Comparison of ENCODE assay signal across 12 cellular contexts in genomic region chr17:47220531-47220999, GRCh38. TPM values are rescaled to one million over a fixed set of nuclear protein-coding genes. Genes with fewer than 3 reads are reported as not detected.
DNase-seq lines count a peak whose midpoint lies in the region; ATAC-seq and TF ChIP-seq lines count a peak whose summit lies in the region.
"Had no signal": no experiment of that assay in that cellular context is flagged by ENCODE, and none has a peak within 500 bp of the region (broad histone marks: within the 10 kb centered on the region; RNA-seq: fewer than 3 reads in every experiment).

No MANE protein-coding gene starts in this region.

- intact Hi-C loops in ovary (cut with DNase I) (no loop called here), left lung (cut with DNase I) (no loop called here)

- H3F3A ChIP-seq in neural progenitor cell (ENCODE audit: low read depth), result no peaks in the 10 kb centered on the region

- H4K20me1 ChIP-seq in neural progenitor cell (ENCODE audit: low read depth), result no peaks in the 10 kb centered on the region

- peak; percentile 12 for DNase-seq in activated gamma-delta T cell treated with Interleukin-2 at 50 U/mL for 16 hours
- DNase-seq in activated gamma-delta T cell (lab: John Stamatoyannopoulos, UW), result no peak
- DNase-seq in KG1 (lab: John Stamatoyannopoulos, UW), result peak; percentile 31
- DNase-seq in astrocyte of the hippocampus (ENCODE audit: low read depth, low spot score), result peak; percentile 68
- DNase-seq in neural progenitor cell (ENCODE audit: low spot score), result no peak
- no peak for DNase-seq in ovary
- no peak for DNase-seq in left lung
- no peak for DNase-seq in MG63
- DNase-seq: aorta, NCI-H524 treated with DMSO at 0.1 percent for 48 hours, SHP77 treated with DMSO at 0.1 percent for 48 hours, upper lobe of right lung had no signal

- peaks cover 22% of the 10 kb centered on the region for H3K9me3 Mint-ChIP-seq in neural progenitor cell

- TF ChIP-seq EP300 in ovary (IDR thresholded peaks at IDR 0.05), result no peak

- H3K27me3 Mint-ChIP-seq in neural progenitor cell (ENCODE audit: insufficient read depth, low read depth), result peaks cover 3% of the 10 kb centered on the region

- no peak for TF ChIP-seq POLR2A in ovary (IDR thresholded peaks at IDR 0.05)

- no peak overlapping the region for H3K27ac Mint-ChIP-seq in neural progenitor cell

- no peaks in the 10 kb centered on the region for H3K36me3 Mint-ChIP-seq in neural progenitor cell

- no peak overlapping the region for H3K9ac ChIP-seq in neural progenitor cell

- no peaks in the 10 kb centered on the region for H3K79me2 ChIP-seq in neural progenitor cell (ENCODE audit: low read depth)

- peak overlapping the region; percentile 19 for H2AFZ ChIP-seq in neural progenitor cell (replicated peaks)

- peaks cover 21% of the 10 kb centered on the region for H3K4me1 Mint-ChIP-seq in neural progenitor cell

- 72 to 75% (median 74%) methylated on average over 7 of the region's 7 CpGs for WGBS in ovary, 3 donors

- H3K9me3 ChIP-seq in neural progenitor cell (ENCODE audit: low read depth) (no peaks in the 10 kb centered on the region), ovary (no peaks in the 10 kb centered on the region), left lung (no peaks in the 10 kb centered on the region), MG63 (peaks cover 2% of the 10 kb centered on the region; the same call in 1 of the 2 replicates)
- H3K9me3 ChIP-seq: upper lobe of right lung had no signal

- peaks cover 9% of the 10 kb centered on the region for H3K4me1 ChIP-seq in neural progenitor cell
- peaks cover 2% of the 10 kb centered on the region for H3K4me1 ChIP-seq in ovary (ENCODE audit: insufficient read depth)
- peaks cover 12 to 21% of the 10 kb centered on the region in 2 donors for H3K4me1 ChIP-seq in left lung

- H3K4me3 Mint-ChIP-seq in neural progenitor cell, result no peak overlapping the region

- no peaks in the 10 kb centered on the region for H3K27me3 ChIP-seq in neural progenitor cell
- H3K27me3 ChIP-seq in ovary, result no peaks in the 10 kb centered on the region
- no peaks in the 10 kb centered on the region for H3K27me3 ChIP-seq in left lung
- no peaks in the 10 kb centered on the region for H3K27me3 ChIP-seq in MG63
- H3K27me3 ChIP-seq: upper lobe of right lung had no signal

- H3K4me2 ChIP-seq in neural progenitor cell, result no peak overlapping the region

- no peak for ATAC-seq in left lung
- ATAC-seq: upper lobe of right lung had no signal

- H3K36me3 ChIP-seq in neural progenitor cell (no peaks in the 10 kb centered on the region), ovary (no peaks in the 10 kb centered on the region), left lung (no peaks in the 10 kb centered on the region), MG63 (no peaks in the 10 kb centered on the region)
- H3K36me3 ChIP-seq: upper lobe of right lung had no signal

- no peak overlapping the region for H3K27ac ChIP-seq in neural progenitor cell
- H3K27ac ChIP-seq in ovary, result no peak overlapping the region
- no peak overlapping the region for H3K27ac ChIP-seq in left lung
- H3K27ac ChIP-seq: upper lobe of right lung had no signal

- no peak for TF ChIP-seq CTCF in neural progenitor cell (IDR thresholded peaks at IDR 0.05)
- TF ChIP-seq CTCF in ovary (IDR thresholded peaks at IDR 0.05), result no peak
- no peak for TF ChIP-seq CTCF in left lung (IDR thresholded peaks at IDR 0.05)

- H3K4me3 ChIP-seq in neural progenitor cell (no peak overlapping the region), ovary (no peak overlapping the region), left lung (no peak overlapping the region), MG63 (no peak overlapping the region)
- H3K4me3 ChIP-seq: upper lobe of right lung had no signal

RNA-seq across cellular contexts. Expression of gene MYL4, which starts 11.4 kb away (rescaled TPM):
- 0.37 and 0.93 TPM in 2 replicates for total RNA-seq in neural progenitor cell (ENCODE audit: low replicate concordance)
- total RNA-seq in ovary, result under 1 TPM in 2 of 7 donors, not detected in 5; 0.33 to 0.79 TPM
- polyA plus RNA-seq in ovary, result under 1 TPM; 0.28 to 0.41 TPM
- total RNA-seq in left lung, result 1 to 10 TPM in 1 of 2 donors, under 1 TPM in 1; 0.99 to 1.3 TPM
- total RNA-seq in MG63 (2014; rRNA removed; shearing (Covaris generic); ENCODE audit: low replicate concordance), result not detected in 2 replicates

RNA-seq across cellular contexts. Expression of gene CDC27, which starts 31.5 kb away (rescaled TPM):
- total RNA-seq in neural progenitor cell (ENCODE audit: low replicate concordance) (104 and 167 TPM in 2 replicates), ovary (10 to 100 TPM; 29.8 to 76.8 (median 64.6) TPM), left lung (10 to 100 TPM; 84.0 to 85.1 TPM)
- polyA plus RNA-seq in ovary, result 10 to 100 TPM; 20.5 to 37.8 TPM
- total RNA-seq in MG63 (2014; rRNA removed; shearing (Covaris generic); ENCODE audit: low replicate concordance), result 117 and 128 TPM in 2 replicates

RNA-seq across cellular contexts. Expression of gene ITGB3, which starts 33.1 kb away (rescaled TPM):
- total RNA-seq in neural progenitor cell (ENCODE audit: low replicate concordance) (0.47 TPM in 1 of 2 replicates, not detected in the other), ovary (1 to 10 TPM; 1.7 to 7.7 (median 2.9) TPM), left lung (10 to 100 TPM in 1 of 2 donors, 1 to 10 TPM in 1; 9.4 to 10.9 TPM)
- 1 to 10 TPM; 2.8 to 9.4 TPM for polyA plus RNA-seq in ovary
- total RNA-seq in MG63 (2014; rRNA removed; shearing (Covaris generic); ENCODE audit: low replicate concordance), result 12.1 and 13.6 TPM in 2 replicates

Comparison
In these comparisons a context has a peak if more than half of its experiments do, and no peak if none do; other contexts are left out.
1. DNase-seq: peak in activated gamma-delta T cell treated with Interleukin-2 at 50 U/mL for 16 hours (single experiment), KG1 (single experiment) and astrocyte of the hippocampus (single experiment); none in activated gamma-delta T cell (single experiment), neural progenitor cell (single experiment), ovary (0 of 5), left lung (0 of 2) and MG63 (single experiment).